In genomic region chr17:74368341-74369152, GRCh38 we compare ENCODE assay signal across 9 cellular contexts. TPM values are rescaled to one million over a fixed set of nuclear protein-coding genes. Genes with fewer than 3 reads are reported as not detected.
DNase-seq lines count a peak whose midpoint lies in the region; ATAC-seq and TF ChIP-seq lines count a peak whose summit lies in the region.
"Had no signal": no experiment of that assay in that cellular context is flagged by ENCODE, and none has a peak within 500 bp of the region (broad histone marks: within the 10 kb centered on the region; RNA-seq: fewer than 3 reads in every experiment).

No MANE protein-coding gene starts in this region.

- POLR2A ChIA-PET in RWPE1 (lab: Yijun Ruan, JAX; ENCODE audit: low non-redundant PET): no interaction called here

- no peak overlapping the region for H3K4me3 ChIP-seq in CD4-positive, CD25-positive, alpha-beta regulatory T cell (ENCODE audit: low read depth, low read length)

- peaks cover 0 to 9% (median 2%) of the 10 kb centered on the region in 4 donors for H3K4me1 Mint-ChIP-seq in CD4-positive, CD25-positive, alpha-beta regulatory T cell
- no peaks in the 10 kb centered on the region for H3K4me1 Mint-ChIP-seq in HFFc6 (ENCODE audit: low read depth)

- CTCF ChIA-PET in RWPE1 (lab: Yijun Ruan, JAX): interaction anchor here (0.5 to 2.7 kb wide), 27 partner anchors 9 to 164 kb away, joined by 3 to 26 read pairs (median 4); no protein-coding TSS in a partner anchor

- no peak overlapping the region for H3K27ac Mint-ChIP-seq in CD4-positive, CD25-positive, alpha-beta regulatory T cell
- H3K27ac Mint-ChIP-seq in HFFc6: no peak overlapping the region
- H3K27ac Mint-ChIP-seq: IgD-negative memory B cell had no signal

- H3K36me3 Mint-ChIP-seq in CD4-positive, CD25-positive, alpha-beta regulatory T cell: no peaks in the 10 kb centered on the region
- peaks cover 4% of the 10 kb centered on the region; the same call in 1 of the 2 replicates for H3K36me3 Mint-ChIP-seq in HFFc6 (ENCODE audit: low read depth)
- H3K36me3 Mint-ChIP-seq: IgD-negative memory B cell had no signal

- H3K9me3 ChIP-seq in CD4-positive, CD25-positive, alpha-beta regulatory T cell (ENCODE audit: control insufficient read depth in 2 of 2, low read length in 2 of 2): no peaks in the 10 kb centered on the region

- TF ChIP-seq CTCF in HFFc6 (IDR thresholded peaks at IDR 0.05): peak; percentile 81
- peak; percentile 96 for TF ChIP-seq CTCF in RWPE1 (conservative IDR thresholded peaks at IDR 0.05; ENCODE audit: low read depth)

- DNase-seq in CD4-positive, CD25-positive, alpha-beta regulatory T cell: peak; percentile 46 to 60 (median 57)
- no peak for DNase-seq in HFFc6
- peak; percentile 76 for DNase-seq in RWPE1 (ENCODE audit: low spot score)
- DNase-seq in activated T-helper 9 cell treated with anti-CD3 and anti-CD28 coated beads, Interleukin-2, amount 50 U/mL, for 16 hours (ENCODE audit: low read depth): peak; percentile 63
- DNase-seq in fibroblast of the conjunctiva (ENCODE audit: low read depth): peak; percentile 27
- peak; percentile 74 for DNase-seq in occipital lobe (lab: John Stamatoyannopoulos, UW)
- peak; percentile 87 for DNase-seq in superior temporal gyrus (ENCODE audit: extremely low spot score)

- peak overlapping the region in 1 of 4 donors; percentile 8 for H3K4me3 Mint-ChIP-seq in CD4-positive, CD25-positive, alpha-beta regulatory T cell
- no peak overlapping the region for H3K4me3 Mint-ChIP-seq in HFFc6

- H3K4me1 ChIP-seq in CD4-positive, CD25-positive, alpha-beta regulatory T cell (ENCODE audit: control insufficient read depth, insufficient read depth, low read length, poor library complexity, severe bottlenecking): peaks cover 18% of the 10 kb centered on the region

- peaks cover 4% of the 10 kb centered on the region for H3K27me3 Mint-ChIP-seq in CD4-positive, CD25-positive, alpha-beta regulatory T cell
- no peaks in the 10 kb centered on the region; the same call in none of the 2 replicates for H3K27me3 Mint-ChIP-seq in HFFc6 (ENCODE audit: insufficient read depth)

- no peaks in the 10 kb centered on the region for H3K27me3 ChIP-seq in CD4-positive, CD25-positive, alpha-beta regulatory T cell (ENCODE audit: control insufficient read depth, insufficient read depth, low read length)

- ATAC-seq in CD4-positive, CD25-positive, alpha-beta regulatory T cell (ENCODE audit: low read depth in 2 of 2): peak; percentile 59 to 70
- no peak for ATAC-seq in HG02938 (IDR thresholded peaks at IDR 0.05; ENCODE audit: unreplicated experiment)

- H3K36me3 ChIP-seq in CD4-positive, CD25-positive, alpha-beta regulatory T cell (ENCODE audit: control insufficient read depth, insufficient read depth, low read length): no peaks in the 10 kb centered on the region

- H3K9me3 Mint-ChIP-seq in CD4-positive, CD25-positive, alpha-beta regulatory T cell: no peaks in the 10 kb centered on the region
- peaks cover 36% of the 10 kb centered on the region for H3K9me3 Mint-ChIP-seq in HFFc6
- H3K9me3 Mint-ChIP-seq: IgD-negative memory B cell had no signal

- H3K27ac ChIP-seq in CD4-positive, CD25-positive, alpha-beta regulatory T cell (ENCODE audit: insufficient read depth, low read length, poor library complexity, severe bottlenecking): no peak overlapping the region
- H3K27ac ChIP-seq in RWPE1: no peak overlapping the region

RNA-seq across cellular contexts. Expression of gene GPR142, which starts 1.2 kb away (rescaled TPM):
- not detected for total RNA-seq in CD4-positive, CD25-positive, alpha-beta regulatory T cell
- not detected for polyA plus RNA-seq in CD4-positive, CD25-positive, alpha-beta regulatory T cell
- not detected for total RNA-seq in HFFc6 (2021; fragmentation: NEBNext Ultra II Directional; extraction: Animal tissue kit (Norgen Biotek cat#: 25700))
- not detected for total RNA-seq in occipital lobe
- polyA plus RNA-seq: IgD-negative memory B cell had no signal

RNA-seq across cellular contexts. Expression of gene BTBD17, which starts 6.9 kb away (rescaled TPM):
- not detected for total RNA-seq in CD4-positive, CD25-positive, alpha-beta regulatory T cell
- polyA plus RNA-seq in CD4-positive, CD25-positive, alpha-beta regulatory T cell: under 1 TPM in 1 of 4 donors, not detected in 3; 0.09 TPM
- not detected for total RNA-seq in HFFc6 (2021; fragmentation: NEBNext Ultra II Directional; extraction: Animal tissue kit (Norgen Biotek cat#: 25700))
- total RNA-seq in occipital lobe: 4.5 TPM
- polyA plus RNA-seq: IgD-negative memory B cell had no signal

RNA-seq across cellular contexts. Expression of gene KIF19, which starts 42.5 kb away (rescaled TPM):
- 1.8 TPM for total RNA-seq in CD4-positive, CD25-positive, alpha-beta regulatory T cell
- polyA plus RNA-seq in CD4-positive, CD25-positive, alpha-beta regulatory T cell: 1 to 10 TPM; 1.2 to 1.7 (median 1.3) TPM
- not detected for total RNA-seq in HFFc6 (2021; fragmentation: NEBNext Ultra II Directional; extraction: Animal tissue kit (Norgen Biotek cat#: 25700))
- total RNA-seq in occipital lobe: not detected
